23 cellular contexts compared by ENCODE assay signal in the genomic region with DNA sequence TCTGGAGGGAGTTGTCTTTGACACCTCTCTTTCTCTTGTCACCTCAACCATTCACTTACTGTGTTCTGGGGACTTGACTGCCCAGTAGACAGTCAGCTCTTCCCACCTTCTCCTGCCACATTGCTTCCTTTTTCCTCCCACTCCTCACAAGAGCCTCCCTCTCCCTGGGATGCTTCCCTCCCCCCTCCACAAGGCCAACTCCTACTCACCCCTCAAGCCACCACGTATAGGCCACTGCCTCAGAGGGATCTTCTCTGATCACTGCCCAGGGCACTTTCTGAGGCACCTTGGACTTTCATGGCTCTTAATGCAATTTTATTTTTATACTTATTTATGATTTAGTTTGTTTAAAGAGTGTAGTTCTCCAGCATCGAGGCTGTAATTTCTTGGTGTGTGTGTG. TPM values are rescaled to one million over a fixed set of nuclear protein-coding genes. Genes with fewer than 3 reads are reported as not detected.
DNase-seq lines count a peak whose midpoint lies in the region; ATAC-seq, FAIRE-seq and TF ChIP-seq lines count a peak whose summit lies in the region.
"Had no signal": no experiment of that assay in that cellular context is flagged by ENCODE, and none has a peak within 500 bp of the region (broad histone marks: within the 10 kb centered on the region; RNA-seq: fewer than 3 reads in every experiment).

No MANE protein-coding gene starts in this region.

- H2BK120ac ChIP-seq in H1 (replicated peaks; ENCODE audit: low read depth, low read length) = no peak overlapping the region

- BruUV-seq in MCF 10A (replicated peaks; lab: Mats Ljungman, UMichigan) (no TSS peak), mammary epithelial cell (replicated peaks; lab: Mats Ljungman, UMichigan) (no TSS peak), Panc1 (replicated peaks; lab: Mats Ljungman, UMichigan) (no TSS peak)

- H3K4me1 ChIP-seq in mammary epithelial cell (ENCODE audit: insufficient read depth, low read length) = peaks cover 33% of the 10 kb centered on the region
- peaks cover 26% of the 10 kb centered on the region for H3K4me1 ChIP-seq in Panc1 (ENCODE audit: control insufficient read depth, insufficient read depth, low read length)
- peaks cover 0 to 6% (median 2%) of the 10 kb centered on the region in 4 experiments; a peak in 3 of 7 replicates for H3K4me1 ChIP-seq in H1 (replicated peaks in 1 of 4; ENCODE audit: control insufficient read depth in 3 of 4, insufficient read depth in 4 of 4, low read length in 3 of 4)
- H3K4me1 ChIP-seq in gastrocnemius medialis = peaks cover 21 to 26% of the 10 kb centered on the region in 2 donors
- H3K4me1 ChIP-seq in testis = peaks cover 17% of the 10 kb centered on the region
- H3K4me1 ChIP-seq: Caco-2 had no signal

- H3K23ac ChIP-seq in H1 (ENCODE audit: insufficient read length) = no peak overlapping the region

- FAIRE-seq in H1 (lab: Jason Lieb, UNC) = no peak
- FAIRE-seq: A549, G401.6, GM12891, GM18507, HepG2 had no signal

- H3K14ac ChIP-seq in H1 (ENCODE audit: insufficient read length) = no peak overlapping the region

- H3K4me2 ChIP-seq in mammary epithelial cell (ENCODE audit: insufficient read depth, low read depth, low read length) = no peak overlapping the region
- no peak overlapping the region for H3K4me2 ChIP-seq in H1 (ENCODE audit: insufficient read depth in 1 of 2, low read depth in 2 of 2, low read length in 2 of 2)
- H3K4me2 ChIP-seq: GM23338 had no signal

- no peak overlapping the region for H4K5ac ChIP-seq in H1 (ENCODE audit: insufficient read length, low read depth, low read length)

- no peak overlapping the region for H2BK12ac ChIP-seq in H1 (ENCODE audit: low read depth, low read length)

- H3K36me3 Mint-ChIP-seq in MCF 10A (ENCODE audit: insufficient read depth, unreplicated experiment) (no peaks in the 10 kb centered on the region), nephron progenitor cell (ENCODE audit: low read depth) (no peaks in the 10 kb centered on the region)

- H2AFZ ChIP-seq in mammary epithelial cell (ENCODE audit: low read depth, low read length) (no peak overlapping the region), H1 (ENCODE audit: low read length) (no peak overlapping the region)
- H2AFZ ChIP-seq: GM23338 had no signal

- H3K9me3 ChIP-seq in mammary epithelial cell (replicated peaks; ENCODE audit: insufficient read depth, low read length) (no peaks in the 10 kb centered on the region), Panc1 (ENCODE audit: control insufficient read depth, insufficient read depth, low read depth, low read length) (no peaks in the 10 kb centered on the region), H1 (ENCODE audit: insufficient read depth in 2 of 2, low read depth in 1 of 2, low read length in 1 of 2) (no peaks in the 10 kb centered on the region), gastrocnemius medialis (no peaks in the 10 kb centered on the region), testis (no peaks in the 10 kb centered on the region)
- H3K9me3 ChIP-seq: A549, Caco-2 had no signal

- H3K79me1 ChIP-seq in H1 (ENCODE audit: low read depth, low read length) = 0 out of 2 replicates have a peak, but pooled peaks cover 4% of the 10 kb centered on the region

- H3K9ac ChIP-seq in mammary epithelial cell (ENCODE audit: insufficient read depth, low read length) (no peak overlapping the region), H1 (replicated peaks in 1 of 4; ENCODE audit: extremely low read depth in 1 of 4, low read depth in 3 of 4, low read length in 3 of 4) (no peak overlapping the region)

- no peak overlapping the region for H4K8ac ChIP-seq in H1 (ENCODE audit: extremely low read depth, insufficient read depth, low read length)

- in situ Hi-C loops in mammary epithelial cell (cut with MboI; ENCODE audit: low sequenced_read_pairs in 2 of 2) (no loop called here), Panc1 (cut with HindIII; ENCODE audit: low pct_unique_long_range_greater_than_20kb, low sequenced_read_pairs) (no loop called here), gastrocnemius medialis (cut with MboI; ENCODE audit: low sequenced_read_pairs in 4 of 4) (no loop called here)

- DNase-seq in MCF 10A (ENCODE audit: unreplicated experiment) (no peak), mammary epithelial cell (no peak), Panc1 (ENCODE audit: low read depth, low spot score) (no peak), H1 (ENCODE audit: low read depth in 1 of 2, low spot score in 2 of 2) (no peak), nephron progenitor cell (no peak), gastrocnemius medialis (no peak), testis (no peak), EL (no peak)
- DNase-seq: AML-193; Caco-2; CD4-positive, alpha-beta T cell; DMS153; DMS79 treated with DMSO at 0.1 percent for 48 hours; H7 had no signal

- H2BK20ac ChIP-seq in H1 (ENCODE audit: low read length) = no peak overlapping the region

- dilution Hi-C loops in mammary epithelial cell (cut with HindIII; ENCODE audit: low sequenced_read_pairs) = loop anchor here (25.0 kb wide), 1 partner anchor 299 kb away; no protein-coding TSS in a partner anchor

- 100% methylated on average over 2 of the region's 2 CpGs for WGBS in mammary epithelial cell (ENCODE audit: low coverage, missing lambda C conversion rate)
- WGBS in H1 (ENCODE audit: extremely low coverage in 1 of 2, insufficient coverage in 1 of 2, insufficient read length in 1 of 2, insufficient replicate concordance in 2 of 2, low coverage in 1 of 2, low lambda C conversion rate in 2 of 2, missing lambda C conversion rate in 1 of 2), 2 experiments = 83% methylated on average over 2 of the region's 2 CpGs; no CpG with 5 or more reads in 1 of the 2 experiments
- WGBS in testis, 2 donors = 71 to 76% methylated on average over 2 of the region's 2 CpGs

- TF ChIP-seq POLR2A in H1 (IDR thresholded peaks at IDR 0.05; ENCODE audit: control extremely low read depth in 1 of 2, low read depth in 2 of 2, low read length in 2 of 2) (no peak), gastrocnemius medialis (IDR thresholded peaks at IDR 0.05) (no peak), testis (IDR thresholded peaks at IDR 0.05) (no peak)

- POLR2A ChIA-PET in MCF 10A (lab: Yijun Ruan, JAX) (interaction anchor here (1.5 kb wide), 1 partner anchor 12 kb away, joined by 4 read pairs; no protein-coding TSS in a partner anchor), Panc1 (lab: Charles Lee) (no interaction called here), H1 (lab: Charles Lee; ENCODE audit: partially characterized antibody) (no interaction called here)

- no peak overlapping the region for H3K18ac ChIP-seq in H1 (ENCODE audit: extremely low read depth, low read length)

- no peaks in the 10 kb centered on the region for H3K27me3 ChIP-seq in mammary epithelial cell (ENCODE audit: insufficient read depth, low read length)
- no peaks in the 10 kb centered on the region for H3K27me3 ChIP-seq in Panc1 (ENCODE audit: control insufficient read depth, insufficient read depth, low read length)
- H3K27me3 ChIP-seq in H1 (replicated peaks in 1 of 4; ENCODE audit: control insufficient read depth in 3 of 4, extremely low read depth in 1 of 4, insufficient read depth in 3 of 4, low read length in 3 of 4) = no peaks in the 10 kb centered on the region
- no peaks in the 10 kb centered on the region for H3K27me3 ChIP-seq in gastrocnemius medialis
- H3K27me3 ChIP-seq in testis = no peaks in the 10 kb centered on the region

- no peaks in the 10 kb centered on the region for H3K23me2 ChIP-seq in H1 (ENCODE audit: low read depth, low read length)

- TF ChIP-seq RAD21 in H1 (IDR thresholded peaks at IDR 0.05 in 1 of 2, conservative IDR thresholded peaks at IDR 0.05 in 1 of 2; ENCODE audit: low read depth in 2 of 2, low read length in 2 of 2) = no peak

- no peak overlapping the region for H3K56ac ChIP-seq in H1 (replicated peaks; ENCODE audit: insufficient read length, low read depth, low read length)

- ATAC-seq in Panc1 (no peak), gastrocnemius medialis (no peak)
- ATAC-seq: A549, GM23338, HCT116, HepG2 had no signal

- H4K20me1 ChIP-seq in mammary epithelial cell (ENCODE audit: insufficient read depth, low read length) (no peaks in the 10 kb centered on the region), H1 (replicated peaks in 1 of 2; ENCODE audit: control insufficient read depth in 1 of 2, insufficient read depth in 2 of 2, low read length in 2 of 2) (no peaks in the 10 kb centered on the region)

- H3K4me3 Mint-ChIP-seq in MCF 10A (ENCODE audit: unreplicated experiment) = no peak overlapping the region
- no peak overlapping the region for H3K4me3 Mint-ChIP-seq in nephron progenitor cell
- H3K4me3 Mint-ChIP-seq: CD4-positive, alpha-beta T cell; GM23338 had no signal

- intact Hi-C loops in MCF 10A (cut with micrococcal nuclease) (no loop called here), mammary epithelial cell (cut with micrococcal nuclease) (no loop called here), Panc1 (cut with micrococcal nuclease; ENCODE audit: unreplicated experiment) (no loop called here), gastrocnemius medialis (cut with DNase I; ENCODE audit: low total_unique reads) (no loop called here), testis (cut with DNase I; ENCODE audit: low total_unique reads) (no loop called here)

- H3K79me2 ChIP-seq in mammary epithelial cell (ENCODE audit: insufficient read depth, low read length) (peaks cover 77% of the 10 kb centered on the region), H1 (ENCODE audit: control insufficient read depth in 1 of 2, insufficient read depth in 2 of 2, low read length in 2 of 2) (no peaks in the 10 kb centered on the region)

- TF ChIP-seq CTCF in MCF 10A (IDR thresholded peaks at IDR 0.05; ENCODE audit: unreplicated experiment) (no peak), mammary epithelial cell (conservative IDR thresholded peaks at IDR 0.05 in 1 of 2, IDR thresholded peaks at IDR 0.05 in 1 of 2; ENCODE audit: extremely low read depth in 1 of 2, insufficient read depth in 1 of 2, low read depth in 1 of 2, low read length in 2 of 2) (no peak), Panc1 (IDR thresholded peaks at IDR 0.05) (no peak), H1 (IDR thresholded peaks at IDR 0.05; ENCODE audit: control extremely low read depth in 1 of 3, insufficient read depth in 1 of 3, low read depth in 1 of 3, low read length in 3 of 3) (no peak), nephron progenitor cell (IDR thresholded peaks at IDR 0.05) (no peak), gastrocnemius medialis (IDR thresholded peaks at IDR 0.05 in 4 of 5, conservative IDR thresholded peaks at IDR 0.05 in 1 of 5) (no peak), testis (IDR thresholded peaks at IDR 0.05) (no peak)

- H3K4ac ChIP-seq in H1 (replicated peaks; ENCODE audit: insufficient read length, low read depth, low read length) = no peak overlapping the region

- H3K4me1 Mint-ChIP-seq in MCF 10A (ENCODE audit: insufficient read depth, unreplicated experiment) (peaks cover 25% of the 10 kb centered on the region), nephron progenitor cell (peaks cover 36% of the 10 kb centered on the region)

- no peak overlapping the region for H2BK15ac ChIP-seq in H1 (ENCODE audit: low read length)

- H2AK5ac ChIP-seq in H1 (ENCODE audit: low read depth, low read length) = no peak overlapping the region

- TF ChIP-seq EP300 in H1 (IDR thresholded peaks at IDR 0.05; ENCODE audit: borderline replicate concordance in 1 of 2, low read depth in 2 of 2, low read length in 2 of 2) = no peak

- no peaks in the 10 kb centered on the region for H3K27me3 Mint-ChIP-seq in MCF 10A (ENCODE audit: insufficient read depth, unreplicated experiment)
- no peaks in the 10 kb centered on the region for H3K27me3 Mint-ChIP-seq in nephron progenitor cell (ENCODE audit: low read depth, poor library complexity)

- peaks cover 5% of the 10 kb centered on the region for H3K36me3 ChIP-seq in mammary epithelial cell (ENCODE audit: insufficient read depth, low read length)
- H3K36me3 ChIP-seq in Panc1 (ENCODE audit: control insufficient read depth, insufficient read depth, low read length) = no peaks in the 10 kb centered on the region
- no peaks in the 10 kb centered on the region for H3K36me3 ChIP-seq in H1 (ENCODE audit: control insufficient read depth in 2 of 4, insufficient read depth in 4 of 4, low read length in 3 of 4)
- no peaks in the 10 kb centered on the region for H3K36me3 ChIP-seq in gastrocnemius medialis
- H3K36me3 ChIP-seq in testis (ENCODE audit: low read depth, missing control alignments) = no peaks in the 10 kb centered on the region

- H3K27ac ChIP-seq in mammary epithelial cell (ENCODE audit: insufficient read depth, low read depth, low read length) (no peak overlapping the region), Panc1 (ENCODE audit: low read length) (peak overlapping the region; percentile 11; the same call in 1 of the 2 replicates), H1 (ENCODE audit: low read depth, low read length) (no peak overlapping the region), gastrocnemius medialis (no peak overlapping the region), testis (no peak overlapping the region)
- H3K27ac ChIP-seq: 22Rv1, C4-2B had no signal

- CTCF ChIA-PET in MCF 10A (lab: Yijun Ruan, JAX) (no interaction called here), mammary epithelial cell (lab: Charles Lee; ENCODE audit: low non-redundant PET) (no interaction called here), Panc1 (lab: Charles Lee) (interaction anchor here (0.6 kb wide), 1 partner anchor 250 kb away, joined by 3 read pairs; no protein-coding TSS in a partner anchor), H1 (lab: Charles Lee; ENCODE audit: partially characterized antibody) (interaction anchor here (1.4 kb wide), 1 partner anchor 95 kb away, joined by 3 read pairs; no protein-coding TSS in a partner anchor)

- peaks cover 7% of the 10 kb centered on the region for H3K9me3 Mint-ChIP-seq in MCF 10A (ENCODE audit: unreplicated experiment)
- H3K9me3 Mint-ChIP-seq in nephron progenitor cell = peaks cover 3% of the 10 kb centered on the region
- H3K9me3 Mint-ChIP-seq: CD4-positive, alpha-beta T cell; GM23338 had no signal

- H3K4me3 ChIP-seq in mammary epithelial cell (replicated peaks in 1 of 3; ENCODE audit: insufficient read depth in 1 of 3, low read depth in 2 of 3, low read length in 3 of 3) = no peak overlapping the region
- no peak overlapping the region for H3K4me3 ChIP-seq in Panc1 (ENCODE audit: low read depth in 2 of 2, low read length in 2 of 2)
- no peak overlapping the region for H3K4me3 ChIP-seq in H1 (ENCODE audit: extremely low read depth in 1 of 4, insufficient read depth in 2 of 4, low read depth in 3 of 4, low read length in 4 of 4)
- H3K4me3 ChIP-seq in gastrocnemius medialis = no peak overlapping the region
- H3K4me3 ChIP-seq in testis = no peak overlapping the region
- H3K4me3 ChIP-seq: A549, GM23338 had no signal

- peak overlapping the region; percentile 48 for H4K91ac ChIP-seq in H1 (replicated peaks; ENCODE audit: insufficient read length, low read length)

- H2BK5ac ChIP-seq in H1 (ENCODE audit: low read depth, low read length) = no peak overlapping the region

- H3K27ac Mint-ChIP-seq in MCF 10A (ENCODE audit: low read depth, unreplicated experiment) (peak overlapping the region; percentile 27), nephron progenitor cell (peak overlapping the region; percentile 60)
- H3K27ac Mint-ChIP-seq: CD4-positive, alpha-beta T cell; GM23338 had no signal

RNA-seq across cellular contexts. Expression of a gene that starts 23.2 kb away (rescaled TPM):
- total RNA-seq in MCF 10A (2022) (36.3 and 38.2 TPM in 2 replicates), mammary epithelial cell (100 to 1,000 TPM in 1 of 2 donors, 10 to 100 TPM in 1; 87.7 to 111 TPM), Panc1 (2021; ENCODE audit: unreplicated experiment) (65.4 TPM), gastrocnemius medialis (1 to 10 TPM in 1 of 4 donors, under 1 TPM in 3; 0.35 to 3.1 (median 0.60) TPM), testis (10 to 100 TPM; 18.2 to 21.5 TPM)
- polyA plus RNA-seq in mammary epithelial cell (33.7 TPM), H1 (2011; rRNA removed) (2.5 and 3.2 TPM in 2 replicates), testis (ENCODE audit: insufficient read depth, low read depth, low replicate concordance) (14.3 TPM)
- 53.9 TPM for polyA minus RNA-seq in mammary epithelial cell
- polyA plus RNA-seq in Panc1 (2012; ENCODE audit: insufficient read length) = 51.1 TPM
- 6.2 and 6.4 TPM in 2 replicates for total RNA-seq in H1 (2021; fragmentation: NEBNext Ultra II Directional; extraction: Animal tissue kit (Norgen Biotek cat#: 25700))
- polyA plus RNA-seq in H1 (2011; cell fraction: cytosol; rRNA removed) = 3.3 TPM
- polyA plus RNA-seq in H1 (2011; cell fraction: nucleus; rRNA removed) = 9.5 TPM
- polyA plus RNA-seq in H1 (2012, experiment 1 of 2) = 4.1 to 4.9 TPM (median 4.3 TPM) in 4 replicates
- polyA plus RNA-seq in H1 (2012, experiment 2 of 2) = 0.51 TPM
- polyA plus RNA-seq in H1 (2013, experiment 1 of 2) = 3.8 TPM
- polyA plus RNA-seq in H1 (2013, experiment 2 of 2) = 3.6 TPM
- polyA minus RNA-seq in H1 (2011; rRNA and poly(A)+ RNA removed) = 8.5 and 9.1 TPM in 2 replicates
- polyA minus RNA-seq in H1 (2011; cell fraction: cytosol; rRNA and poly(A)+ RNA removed) = 3.3 TPM
- 36.6 TPM for polyA minus RNA-seq in H1 (2011; cell fraction: nucleus; rRNA and poly(A)+ RNA removed)
- total RNA-seq: CD4-positive, alpha-beta T cell had no signal

Comparison
In these comparisons a context has a peak if more than half of its experiments do, and no peak if none do; other contexts are left out.
1. CTCF ChIA-PET loops: an anchor here in Panc1 (0.6 kb wide) and H1 (1.4 kb wide); none called in MCF 10A and mammary epithelial cell.